ENCODE assay signal across 8 cellular contexts in genomic region chr11:131043251-131043650, GRCh38.
"Had no signal": no experiment of that assay in that cellular context is flagged by ENCODE, and none has a peak within 500 bp of the region (broad histone marks: within the 10 kb centered on the region; RNA-seq: fewer than 3 reads in every experiment).

No MANE protein-coding gene starts in this region.

- H3K4me3 Mint-ChIP-seq: IgD-negative memory B cell had no signal

- H3K4me2 ChIP-seq: KMS-11 had no signal

- H3K9ac ChIP-seq: KMS-11 had no signal

- H3K27me3 Mint-ChIP-seq: IgD-negative memory B cell had no signal

- H3K4me3 ChIP-seq: K562 had no signal

- H3K36me3 Mint-ChIP-seq: IgD-negative memory B cell had no signal

- DNase-seq: IMR-90, KBM-7, KG1 had no signal

- ATAC-seq: HepG2, K562 had no signal

- H3K27ac ChIP-seq: HL-60, KMS-11 had no signal
